ENCODE assay signal across 28 cellular contexts in genomic region chr20:63595416-63596127, GRCh38. TPM values are rescaled to one million over a fixed set of nuclear protein-coding genes. Genes with fewer than 3 reads are reported as not detected.
"Had no signal": no experiment of that assay in that cellular context is flagged by ENCODE, and none has a peak within 500 bp of the region (broad histone marks: within the 10 kb centered on the region; RNA-seq: fewer than 3 reads in every experiment).

No MANE protein-coding gene starts in this region.

- H3K4me1 ChIP-seq: right atrium auricular region, stomach, transverse colon had no signal

- H3K27ac ChIP-seq: epithelial cell of prostate, esophagus squamous epithelium, gastroesophageal sphincter, ovary, right atrium auricular region, sigmoid colon, stomach, thoracic aorta, transverse colon had no signal

- H3K36me3 Mint-ChIP-seq: natural killer cell had no signal

- H3K9me3 ChIP-seq: esophagus squamous epithelium, gastroesophageal sphincter, ovary, right atrium auricular region, sigmoid colon, stomach, thoracic aorta, transverse colon had no signal

- ATAC-seq: gastroesophageal sphincter, left colon, left ventricle myocardium superior had no signal

- H3K27me3 ChIP-seq: esophagus squamous epithelium, gastroesophageal sphincter, ovary, right atrium auricular region, sigmoid colon, stomach, transverse colon had no signal

- H3K4me3 ChIP-seq: esophagus squamous epithelium, gastroesophageal sphincter, ovary, right atrium auricular region, sigmoid colon, skin epidermis, stomach, thoracic aorta, transverse colon had no signal

- H3K27ac Mint-ChIP-seq: immature natural killer cell, natural killer cell had no signal

- DNase-seq: effector memory CD4-positive, alpha-beta T cell; esophagus squamous epithelium; foreskin fibroblast; immature natural killer cell; left colon; left ventricle myocardium superior; natural killer cell; nucleus accumbens; ovary; sigmoid colon; stimulated activated CD4-positive, alpha-beta T cell treated with anti-CD3 and anti-CD28 coated beads, Interleukin-2, amount 100 ng/mL, for 24 hours; stimulated activated CD4-positive, alpha-beta T cell treated with anti-CD3 and anti-CD28 coated beads, Interleukin-4, amount 100 ng/mL, for 4 hours; stimulated activated naive CD4-positive, alpha-beta T cell; stomach; substantia nigra; transverse colon had no signal

- H3K4me3 Mint-ChIP-seq: immature natural killer cell, natural killer cell, neural crest cell had no signal

- H3K4me1 Mint-ChIP-seq: neural crest cell had no signal

- H3K36me3 ChIP-seq: ovary had no signal

- H3K9me3 Mint-ChIP-seq: natural killer cell, neural crest cell had no signal

RNA-seq across cellular contexts. Expression of gene FNDC11, which starts 41.6 kb away (rescaled TPM):
- total RNA-seq: right atrium auricular region, transverse colon had no signal
- polyA plus RNA-seq: immature natural killer cell had no signal

RNA-seq across cellular contexts. Expression of gene SRMS, which starts 48.0 kb away (rescaled TPM):
- total RNA-seq: esophagus squamous epithelium, gastroesophageal sphincter, kidney epithelial cell, left ventricle myocardium superior, lung microvascular endothelial cell, mucosa of gallbladder, myocyte, neural crest cell, ovary, posterior vena cava, right atrium auricular region, sigmoid colon, thoracic aorta had no signal
- polyA plus RNA-seq: immature natural killer cell, ovary, urinary bladder had no signal
